8 cellular contexts compared by ENCODE assay signal in genomic region chr4:16289872-16290554, GRCh38.
DNase-seq lines count a peak whose midpoint lies in the region; ATAC-seq, FAIRE-seq and TF ChIP-seq lines count a peak whose summit lies in the region.

No MANE protein-coding gene starts in this region.

- no peak overlapping the region for H3K4me2 ChIP-seq in OCI-LY1 (ENCODE audit: low read length)
- no peak overlapping the region for H3K4me2 ChIP-seq in H1 (ENCODE audit: insufficient read depth in 1 of 2, low read depth in 2 of 2, low read length in 2 of 2)

- no peak overlapping the region for H2AK5ac ChIP-seq in H1 (ENCODE audit: low read depth, low read length)

- 41% methylated on average over 4 of the region's 4 CpGs; no CpG with 5 or more reads in 1 of the 2 experiments for WGBS in H1 (ENCODE audit: extremely low coverage in 1 of 2, insufficient coverage in 1 of 2, insufficient read length in 1 of 2, insufficient replicate concordance in 2 of 2, low coverage in 1 of 2, low lambda C conversion rate in 2 of 2, missing lambda C conversion rate in 1 of 2), 2 experiments

- TF ChIP-seq RAD21 in H1 (IDR thresholded peaks at IDR 0.05 in 1 of 2, conservative IDR thresholded peaks at IDR 0.05 in 1 of 2; ENCODE audit: low read depth in 2 of 2, low read length in 2 of 2): peak; percentile 79 to 82

- no peak overlapping the region for H4K91ac ChIP-seq in H1 (replicated peaks; ENCODE audit: insufficient read length, low read length)

- no peaks in the 10 kb centered on the region for H3K36me3 Mint-ChIP-seq in CD8-positive, alpha-beta T cell
- H3K36me3 Mint-ChIP-seq in natural killer cell: no peaks in the 10 kb centered on the region

- peaks cover 4% of the 10 kb centered on the region for H3K4me1 Mint-ChIP-seq in CD8-positive, alpha-beta T cell (ENCODE audit: low read depth)
- peaks cover 5% of the 10 kb centered on the region in 2 donors for H3K4me1 Mint-ChIP-seq in natural killer cell

- DNase-seq in CD8-positive, alpha-beta T cell: no peak
- DNase-seq in GM20000 (ENCODE audit: low spot score) (peak; percentile 36), H1 (ENCODE audit: low read depth in 1 of 2, low spot score in 2 of 2) (no peak), natural killer cell (no peak), occipital lobe (lab: John Stamatoyannopoulos, UW) (no peak)
- no peak for DNase-seq in activated CD4-positive, CD25-positive, alpha-beta regulatory T cell (lab: John Stamatoyannopoulos, UW)

- H3K27ac Mint-ChIP-seq in CD8-positive, alpha-beta T cell: no peak overlapping the region
- H3K27ac Mint-ChIP-seq in natural killer cell: no peak overlapping the region

- ATAC-seq in CD8-positive, alpha-beta T cell: no peak
- ATAC-seq in natural killer cell: no peak
- ATAC-seq in HG02759 (IDR thresholded peaks at IDR 0.05; ENCODE audit: unreplicated experiment): no peak

- H3K14ac ChIP-seq in H1 (ENCODE audit: insufficient read length): no peak overlapping the region

- H3K4me3 Mint-ChIP-seq in CD8-positive, alpha-beta T cell: no peak overlapping the region
- no peak overlapping the region for H3K4me3 Mint-ChIP-seq in natural killer cell

- peak; percentile 80 for FAIRE-seq in H1 (lab: Jason Lieb, UNC)

- H2AFZ ChIP-seq in OCI-LY1 (ENCODE audit: low read length): no peak overlapping the region
- no peak overlapping the region for H2AFZ ChIP-seq in H1 (ENCODE audit: low read length)

- H3K27me3 Mint-ChIP-seq in CD8-positive, alpha-beta T cell (ENCODE audit: low read depth): peaks cover 23% of the 10 kb centered on the region
- peaks cover 8 to 12% of the 10 kb centered on the region in 2 donors for H3K27me3 Mint-ChIP-seq in natural killer cell (ENCODE audit: low read depth in 2 of 2)

- TF ChIP-seq CTCF in CD8-positive, alpha-beta T cell (IDR thresholded peaks at IDR 0.05): peak; percentile 65
- peak; percentile 21 for TF ChIP-seq CTCF in GM20000 (IDR thresholded peaks at IDR 0.05; ENCODE audit: extremely low read depth, missing control alignments)
- TF ChIP-seq CTCF in OCI-LY1 (IDR thresholded peaks at IDR 0.05; ENCODE audit: low read length): peak; percentile 47; the same call in 1 of the 2 replicates
- peak in 2 of 3 experiments; percentile 47 to 61; a peak in 2 of 4 replicates for TF ChIP-seq CTCF in H1 (IDR thresholded peaks at IDR 0.05; ENCODE audit: control extremely low read depth in 1 of 3, insufficient read depth in 1 of 3, low read depth in 1 of 3, low read length in 3 of 3)
- peak; percentile 69 for TF ChIP-seq CTCF in natural killer cell (IDR thresholded peaks at IDR 0.05)

- no peak overlapping the region for H3K4me3 ChIP-seq in CD8-positive, alpha-beta T cell (ENCODE audit: low read depth, low read length)
- H3K4me3 ChIP-seq in OCI-LY1 (ENCODE audit: low read depth, low read length, poor library complexity, severe bottlenecking) (no peak overlapping the region), H1 (ENCODE audit: extremely low read depth in 1 of 4, insufficient read depth in 2 of 4, low read depth in 3 of 4, low read length in 4 of 4) (no peak overlapping the region)

- H4K8ac ChIP-seq in H1 (ENCODE audit: extremely low read depth, insufficient read depth, low read length): no peak overlapping the region

- no peaks in the 10 kb centered on the region for H3F3A ChIP-seq in OCI-LY1 (ENCODE audit: insufficient read depth, low read length)

- H3K9me2 ChIP-seq in OCI-LY1 (ENCODE audit: low read depth, low read length): no peaks in the 10 kb centered on the region

- H3K4ac ChIP-seq in H1 (replicated peaks; ENCODE audit: insufficient read length, low read depth, low read length): no peak overlapping the region

- no peak overlapping the region for H3K56ac ChIP-seq in H1 (replicated peaks; ENCODE audit: insufficient read length, low read depth, low read length)

- H3K27me3 ChIP-seq in CD8-positive, alpha-beta T cell (ENCODE audit: insufficient read depth, low read length): no peaks in the 10 kb centered on the region
- no peaks in the 10 kb centered on the region for H3K27me3 ChIP-seq in OCI-LY1 (ENCODE audit: insufficient read depth, low read length)
- no peaks in the 10 kb centered on the region for H3K27me3 ChIP-seq in H1 (replicated peaks in 1 of 4; ENCODE audit: control insufficient read depth in 3 of 4, extremely low read depth in 1 of 4, insufficient read depth in 3 of 4, low read length in 3 of 4)

- TF ChIP-seq EP300 in H1 (IDR thresholded peaks at IDR 0.05; ENCODE audit: borderline replicate concordance in 1 of 2, low read depth in 2 of 2, low read length in 2 of 2): no peak

- no peak overlapping the region for H2BK12ac ChIP-seq in H1 (ENCODE audit: low read depth, low read length)

- CTCF ChIA-PET in CD8-positive, alpha-beta T cell (lab: Charles Lee): interaction anchor here (0.8 to 3.1 kb wide), 6 partner anchors 10 to 1182 kb away, joined by 3 to 23 read pairs (median 5); no protein-coding TSS in a partner anchor
- CTCF ChIA-PET in H1 (lab: Charles Lee; ENCODE audit: partially characterized antibody): interaction anchor here (0.6 to 5.7 kb wide), 24 partner anchors 9 to 1158 kb away, joined by 3 to 66 read pairs (median 4); no protein-coding TSS in a partner anchor

- no peaks in the 10 kb centered on the region for H3K23me2 ChIP-seq in H1 (ENCODE audit: low read depth, low read length)

- no peaks in the 10 kb centered on the region for H3K79me2 ChIP-seq in OCI-LY1 (ENCODE audit: insufficient read depth, low read length)
- no peaks in the 10 kb centered on the region for H3K79me2 ChIP-seq in H1 (ENCODE audit: control insufficient read depth in 1 of 2, insufficient read depth in 2 of 2, low read length in 2 of 2)

- no peaks in the 10 kb centered on the region for H3K9me3 Mint-ChIP-seq in CD8-positive, alpha-beta T cell
- no peaks in the 10 kb centered on the region for H3K9me3 Mint-ChIP-seq in natural killer cell

- H3K9ac ChIP-seq in OCI-LY1 (ENCODE audit: low read length) (no peak overlapping the region), H1 (replicated peaks in 1 of 4; ENCODE audit: extremely low read depth in 1 of 4, low read depth in 3 of 4, low read length in 3 of 4) (no peak overlapping the region)

- H3K9me3 ChIP-seq in CD8-positive, alpha-beta T cell (ENCODE audit: low read length): no peaks in the 10 kb centered on the region
- H3K9me3 ChIP-seq in OCI-LY1 (ENCODE audit: low read length) (no peaks in the 10 kb centered on the region), H1 (ENCODE audit: insufficient read depth in 2 of 2, low read depth in 1 of 2, low read length in 1 of 2) (peaks cover 4 to 5% of the 10 kb centered on the region in 2 experiments; a peak in 2 of 4 replicates)

- intact Hi-C loops in CD8-positive, alpha-beta T cell (cut with DNase I, micrococcal nuclease): loop anchor here (1.0 to 2.0 kb wide), 3 partner anchors 1035 to 1182 kb away; no protein-coding TSS in a partner anchor
- intact Hi-C loops in natural killer cell (cut with micrococcal nuclease): loop anchor here (1.0 to 5.0 kb wide), 2 partner anchors 1032 to 1182 kb away; no protein-coding TSS in a partner anchor

- POLR2A ChIA-PET in CD8-positive, alpha-beta T cell (lab: Charles Lee): no interaction called here
- POLR2A ChIA-PET in H1 (lab: Charles Lee; ENCODE audit: partially characterized antibody): no interaction called here

- H2BK20ac ChIP-seq in H1 (ENCODE audit: low read length): no peak overlapping the region

- H4K20me1 ChIP-seq in OCI-LY1 (ENCODE audit: insufficient read depth, low read length) (no peaks in the 10 kb centered on the region), H1 (replicated peaks in 1 of 2; ENCODE audit: control insufficient read depth in 1 of 2, insufficient read depth in 2 of 2, low read length in 2 of 2) (no peaks in the 10 kb centered on the region)

- H3K23ac ChIP-seq in H1 (ENCODE audit: insufficient read length): no peak overlapping the region

- H3K79me1 ChIP-seq in H1 (ENCODE audit: low read depth, low read length): no peaks in the 10 kb centered on the region

- no peak overlapping the region for H2BK5ac ChIP-seq in H1 (ENCODE audit: low read depth, low read length)

- H2BK120ac ChIP-seq in H1 (replicated peaks; ENCODE audit: low read depth, low read length): no peak overlapping the region

- no peaks in the 10 kb centered on the region for H3K36me3 ChIP-seq in CD8-positive, alpha-beta T cell (ENCODE audit: insufficient read depth, low read length)
- no peaks in the 10 kb centered on the region for H3K36me3 ChIP-seq in OCI-LY1 (ENCODE audit: insufficient read depth, low read length)
- no peaks in the 10 kb centered on the region for H3K36me3 ChIP-seq in H1 (ENCODE audit: control insufficient read depth in 2 of 4, insufficient read depth in 4 of 4, low read length in 3 of 4)

- H3K18ac ChIP-seq in H1 (ENCODE audit: extremely low read depth, low read length): no peak overlapping the region

- H2BK15ac ChIP-seq in H1 (ENCODE audit: low read length): no peak overlapping the region

- H3K27ac ChIP-seq in CD8-positive, alpha-beta T cell (ENCODE audit: low read depth, low read length): no peak overlapping the region
- H3K27ac ChIP-seq in OCI-LY1 (ENCODE audit: low read depth, low read length, poor library complexity, severe bottlenecking) (no peak overlapping the region), H1 (ENCODE audit: low read depth, low read length) (no peak overlapping the region)

- TF ChIP-seq POLR2A in H1 (IDR thresholded peaks at IDR 0.05; ENCODE audit: control extremely low read depth in 1 of 2, low read depth in 2 of 2, low read length in 2 of 2): no peak

- H3K4me1 ChIP-seq in CD8-positive, alpha-beta T cell (ENCODE audit: insufficient read depth, low read length): no peaks in the 10 kb centered on the region
- H3K4me1 ChIP-seq in OCI-LY1 (ENCODE audit: insufficient read depth, low read length, severe bottlenecking) (no peaks in the 10 kb centered on the region), H1 (replicated peaks in 1 of 4; ENCODE audit: control insufficient read depth in 3 of 4, insufficient read depth in 4 of 4, low read length in 3 of 4) (peaks cover 0 to 7% (median 0%) of the 10 kb centered on the region in 4 experiments; a peak in 2 of 7 replicates)

- H4K5ac ChIP-seq in H1 (ENCODE audit: insufficient read length, low read depth, low read length): no peak overlapping the region

TF ChIP-seq in H1, 55 proteins besides CTCF, POLR2A, EP300 and RAD21:
- TF ChIP-seq BRCA1 (IDR thresholded peaks at IDR 0.05; ENCODE audit: low read depth, low read length) (no peak), TAF1 (IDR thresholded peaks at IDR 0.05; ENCODE audit: low read depth, low read length) (no peak), CREB1 (IDR thresholded peaks at IDR 0.05) (no peak)
